Comparison of ENCODE assay signal across 22 cellular contexts in genomic region chr3:32138545-32139104, GRCh38. TPM values are rescaled to one million over a fixed set of nuclear protein-coding genes. Genes with fewer than 3 reads are reported as not detected.
DNase-seq lines count a peak whose midpoint lies in the region; ATAC-seq and TF ChIP-seq lines count a peak whose summit lies in the region.
"Had no signal": no experiment of that assay in that cellular context is flagged by ENCODE, and none has a peak within 500 bp of the region (broad histone marks: within the 10 kb centered on the region; RNA-seq: fewer than 3 reads in every experiment).

No MANE protein-coding gene starts in this region.

- no TSS peak for BruUV-seq in MCF 10A (replicated peaks; lab: Mats Ljungman, UMichigan)

- peak overlapping the region; percentile 16 for H3K4me3 ChIP-seq in OCI-LY3 (ENCODE audit: low read length)
- H3K4me3 ChIP-seq in effector memory CD4-positive, alpha-beta T cell (ENCODE audit: insufficient read depth, low read depth, low read length, poor library complexity, severe bottlenecking): no peak overlapping the region
- H3K4me3 ChIP-seq: colonic mucosa, sigmoid colon, SJSA1 had no signal

- H3K36me3 ChIP-seq in OCI-LY3 (replicated peaks; ENCODE audit: low read depth, low read length): no peaks in the 10 kb centered on the region
- peaks cover 14% of the 10 kb centered on the region for H3K36me3 ChIP-seq in effector memory CD4-positive, alpha-beta T cell (ENCODE audit: control insufficient read depth, insufficient read depth, low read length)
- H3K36me3 ChIP-seq: colonic mucosa, SJSA1 had no signal

- H3K79me2 ChIP-seq in OCI-LY3 (ENCODE audit: low read length): no peaks in the 10 kb centered on the region

- H3K4me1 ChIP-seq in OCI-LY3 (ENCODE audit: low read length): peaks cover 29% of the 10 kb centered on the region
- H3K4me1 ChIP-seq in effector memory CD4-positive, alpha-beta T cell (ENCODE audit: control insufficient read depth, insufficient read depth, low read length, poor library complexity, severe bottlenecking): no peaks in the 10 kb centered on the region
- H3K4me1 ChIP-seq: colonic mucosa, sigmoid colon, SJSA1 had no signal

- peaks cover 19% of the 10 kb centered on the region for H3K4me1 Mint-ChIP-seq in activated T-cell treated with anti-CD3 and anti-CD28 coated beads, Interleukin-2, amount 50 U/mL, for 72 hours (ENCODE audit: low read depth)
- peaks cover 18% of the 10 kb centered on the region for H3K4me1 Mint-ChIP-seq in activated T-cell treated with anti-CD3 and anti-CD28 coated beads, Interleukin-2, amount 50 U/mL, for 24 hours (ENCODE audit: low read depth)
- H3K4me1 Mint-ChIP-seq in activated naive CD8-positive, alpha-beta T cell treated with anti-CD3 and anti-CD28 coated beads, Interleukin-2, amount 10 ng/mL, durations not matched to agents 7 days and 5 days: peaks cover 19% of the 10 kb centered on the region
- no peaks in the 10 kb centered on the region for H3K4me1 Mint-ChIP-seq in MCF 10A (ENCODE audit: insufficient read depth, unreplicated experiment)

- no peak overlapping the region for H3K27ac Mint-ChIP-seq in activated T-cell treated with anti-CD3 and anti-CD28 coated beads, Interleukin-2, amount 50 U/mL, for 72 hours
- H3K27ac Mint-ChIP-seq in activated T-cell treated with anti-CD3 and anti-CD28 coated beads, Interleukin-2, amount 50 U/mL, for 24 hours: no peak overlapping the region
- no peak overlapping the region for H3K27ac Mint-ChIP-seq in activated naive CD8-positive, alpha-beta T cell treated with anti-CD3 and anti-CD28 coated beads, Interleukin-2, amount 10 ng/mL, durations not matched to agents 7 days and 5 days
- H3K27ac Mint-ChIP-seq in MCF 10A (ENCODE audit: low read depth, unreplicated experiment): no peak overlapping the region

- peaks cover 0 to 1% of the 10 kb centered on the region in 2 donors for H3K36me3 Mint-ChIP-seq in activated T-cell treated with anti-CD3 and anti-CD28 coated beads, Interleukin-2, amount 50 U/mL, for 72 hours (ENCODE audit: insufficient read depth in 2 of 2)
- peaks cover 48% of the 10 kb centered on the region for H3K36me3 Mint-ChIP-seq in activated T-cell treated with anti-CD3 and anti-CD28 coated beads, Interleukin-2, amount 50 U/mL, for 24 hours (ENCODE audit: low read depth)
- peaks cover 37% of the 10 kb centered on the region for H3K36me3 Mint-ChIP-seq in activated naive CD8-positive, alpha-beta T cell treated with anti-CD3 and anti-CD28 coated beads, Interleukin-2, amount 10 ng/mL, durations not matched to agents 7 days and 5 days
- no peaks in the 10 kb centered on the region for H3K36me3 Mint-ChIP-seq in MCF 10A (ENCODE audit: insufficient read depth, unreplicated experiment)

- no peaks in the 10 kb centered on the region for H3K9me3 ChIP-seq in OCI-LY3 (ENCODE audit: insufficient read depth, low read length)
- H3K9me3 ChIP-seq in effector memory CD4-positive, alpha-beta T cell (ENCODE audit: control insufficient read depth, low read length): no peaks in the 10 kb centered on the region
- H3K9me3 ChIP-seq: colonic mucosa, sigmoid colon, SJSA1 had no signal

- H3K27ac ChIP-seq in OCI-LY3 (ENCODE audit: low read length): peak overlapping the region; percentile 10; the same call in 1 of the 2 replicates
- H3K27ac ChIP-seq in effector memory CD4-positive, alpha-beta T cell (ENCODE audit: insufficient read depth, low read length, poor library complexity, severe bottlenecking): no peak overlapping the region
- H3K27ac ChIP-seq: colonic mucosa, sigmoid colon, SJSA1, VCaP had no signal

- DNase-seq in activated T-cell treated with anti-CD3 and anti-CD28 coated beads, Interleukin-2, amount 50 U/mL, for 72 hours: no peak
- no peak for DNase-seq in activated T-cell treated with anti-CD3 and anti-CD28 coated beads, Interleukin-2, amount 50 U/mL, for 24 hours
- DNase-seq in activated naive CD8-positive, alpha-beta T cell treated with anti-CD3 and anti-CD28 coated beads, Interleukin-2, amount 10 ng/mL, durations not matched to agents 7 days and 5 days: no peak
- DNase-seq in pulmonary artery endothelial cell (ENCODE audit: low read depth, low spot score): peak; percentile 43
- DNase-seq in effector memory CD4-positive, alpha-beta T cell: no peak
- DNase-seq in MCF 10A (ENCODE audit: unreplicated experiment): no peak
- DNase-seq: activated CD8-positive, alpha-beta memory T cell treated with anti-CD3 and anti-CD28 coated beads, Interleukin-2, amount 50 U/mL, for 4 hours; Calu3; colonic mucosa; erythroblast; GOT3; head of caudate nucleus; kidney; NCI-H1417; occipital lobe; sigmoid colon; stimulated activated CD4-positive, alpha-beta T cell treated with anti-CD3 and anti-CD28 coated beads, Interleukin-4, amount 100 ng/mL, for 24 hours had no signal

- H3K9me3 Mint-ChIP-seq in activated T-cell treated with anti-CD3 and anti-CD28 coated beads, Interleukin-2, amount 50 U/mL, for 72 hours: peaks cover 0 to 3% of the 10 kb centered on the region in 2 donors
- no peaks in the 10 kb centered on the region for H3K9me3 Mint-ChIP-seq in activated T-cell treated with anti-CD3 and anti-CD28 coated beads, Interleukin-2, amount 50 U/mL, for 24 hours
- peaks cover 1% of the 10 kb centered on the region for H3K9me3 Mint-ChIP-seq in activated naive CD8-positive, alpha-beta T cell treated with anti-CD3 and anti-CD28 coated beads, Interleukin-2, amount 10 ng/mL, durations not matched to agents 7 days and 5 days
- no peaks in the 10 kb centered on the region for H3K9me3 Mint-ChIP-seq in MCF 10A (ENCODE audit: unreplicated experiment)

- H4K20me1 ChIP-seq in OCI-LY3 (ENCODE audit: insufficient read depth, low read length): peaks cover 5% of the 10 kb centered on the region; the same call in 1 of the 2 replicates

- H3K27me3 ChIP-seq in OCI-LY3 (ENCODE audit: low read depth, low read length): no peaks in the 10 kb centered on the region
- H3K27me3 ChIP-seq in effector memory CD4-positive, alpha-beta T cell (replicated peaks; ENCODE audit: control insufficient read depth, insufficient read depth, low read length, poor library complexity, severe bottlenecking): no peaks in the 10 kb centered on the region
- H3K27me3 ChIP-seq: colonic mucosa, sigmoid colon, SJSA1 had no signal

- intact Hi-C loops in MCF 10A (cut with micrococcal nuclease): no loop called here

- POLR2A ChIA-PET in activated naive CD8-positive, alpha-beta T cell treated with anti-CD3 and anti-CD28 coated beads, Interleukin-2, amount 10 ng/mL, durations not matched to agents 7 days and 5 days (lab: Charles Lee): interaction anchor here (1.0 kb wide), 1 partner anchor 24 kb away, joined by 3 read pairs; no protein-coding TSS in a partner anchor
- POLR2A ChIA-PET in MCF 10A (lab: Yijun Ruan, JAX): no interaction called here

- no peak; the same call in 1 of the 2 replicates for TF ChIP-seq CTCF in OCI-LY3 (IDR thresholded peaks at IDR 0.05; ENCODE audit: low read depth, low read length)
- no peak for TF ChIP-seq CTCF in MCF 10A (IDR thresholded peaks at IDR 0.05; ENCODE audit: unreplicated experiment)

- ATAC-seq in activated T-cell treated with anti-CD3 and anti-CD28 coated beads, Interleukin-2, amount 50 U/mL, for 72 hours (replicated peaks in 1 of 2): peak; percentile 41 to 49
- ATAC-seq in activated naive CD8-positive, alpha-beta T cell treated with anti-CD3 and anti-CD28 coated beads, Interleukin-2, amount 10 ng/mL, durations not matched to agents 7 days and 5 days (ENCODE audit: low read depth): peak; percentile 18
- no peak for ATAC-seq in GM19035 (IDR thresholded peaks at IDR 0.05; ENCODE audit: unreplicated experiment)

- H3K4me2 ChIP-seq in OCI-LY3 (ENCODE audit: low read length): peak overlapping the region; percentile 65

- no peak overlapping the region for H3K9ac ChIP-seq in OCI-LY3 (ENCODE audit: low read length)

- H2AFZ ChIP-seq in OCI-LY3 (ENCODE audit: low read depth, low read length): no peak overlapping the region

- H3K4me3 Mint-ChIP-seq in activated T-cell treated with anti-CD3 and anti-CD28 coated beads, Interleukin-2, amount 50 U/mL, for 72 hours: peak overlapping the region in 1 of 2 donors; percentile 12
- H3K4me3 Mint-ChIP-seq in activated T-cell treated with anti-CD3 and anti-CD28 coated beads, Interleukin-2, amount 50 U/mL, for 24 hours: no peak overlapping the region
- H3K4me3 Mint-ChIP-seq in activated naive CD8-positive, alpha-beta T cell treated with anti-CD3 and anti-CD28 coated beads, Interleukin-2, amount 10 ng/mL, durations not matched to agents 7 days and 5 days: no peak overlapping the region
- H3K4me3 Mint-ChIP-seq in MCF 10A (ENCODE audit: unreplicated experiment): no peak overlapping the region

- no peaks in the 10 kb centered on the region for H3K27me3 Mint-ChIP-seq in activated T-cell treated with anti-CD3 and anti-CD28 coated beads, Interleukin-2, amount 50 U/mL, for 72 hours (ENCODE audit: low read depth)
- no peaks in the 10 kb centered on the region for H3K27me3 Mint-ChIP-seq in activated T-cell treated with anti-CD3 and anti-CD28 coated beads, Interleukin-2, amount 50 U/mL, for 24 hours
- H3K27me3 Mint-ChIP-seq in activated naive CD8-positive, alpha-beta T cell treated with anti-CD3 and anti-CD28 coated beads, Interleukin-2, amount 10 ng/mL, durations not matched to agents 7 days and 5 days: peaks cover 2% of the 10 kb centered on the region
- H3K27me3 Mint-ChIP-seq in MCF 10A (ENCODE audit: insufficient read depth, unreplicated experiment): no peaks in the 10 kb centered on the region
- H3K27me3 Mint-ChIP-seq: type B pancreatic cell had no signal

- CTCF ChIA-PET in MCF 10A (lab: Yijun Ruan, JAX): interaction anchor here (0.6 to 3.4 kb wide), 2 partner anchors 117 to 120 kb away, joined by 3 to 26 read pairs; no protein-coding TSS in a partner anchor

RNA-seq across cellular contexts. Expression of gene GPD1L, which starts 32.2 kb away (rescaled TPM):
- total RNA-seq in activated T-cell treated with anti-CD3 and anti-CD28 coated beads, Interleukin-2, amount 50 U/mL, for 72 hours: 10 to 100 TPM; 20.6 to 24.2 TPM
- 10 to 100 TPM; 27.8 to 31.0 TPM for total RNA-seq in activated naive CD8-positive, alpha-beta T cell treated with anti-CD3 and anti-CD28 coated beads, Interleukin-2, amount 10 ng/mL, durations not matched to agents 7 days and 5 days
- total RNA-seq in pulmonary artery endothelial cell (19.1 and 35.9 TPM in 2 replicates), MCF 10A (2022) (8.5 and 9.7 TPM in 2 replicates)
